24 cellular contexts compared by ENCODE assay signal in the genomic region with DNA sequence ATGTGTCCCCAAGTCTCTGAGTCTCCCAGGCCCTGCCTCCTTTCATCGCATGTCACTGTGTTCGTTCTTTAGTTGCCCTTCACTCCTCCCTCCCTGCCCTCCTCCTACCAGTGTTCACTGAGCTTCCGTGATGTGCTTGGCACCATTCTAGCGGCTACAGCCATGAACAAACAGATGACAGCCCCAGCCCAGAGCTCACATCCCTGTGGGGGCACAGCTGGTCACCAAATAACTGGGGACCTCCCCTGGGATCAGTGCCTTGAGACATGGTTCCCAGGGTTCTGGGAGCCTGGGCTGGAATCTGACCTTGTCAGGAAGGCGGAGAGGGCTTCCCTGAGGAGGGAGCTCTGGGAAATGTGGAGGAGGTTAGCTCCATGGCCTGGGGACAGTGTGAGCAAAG.
DNase-seq lines count a peak whose midpoint lies in the region; ATAC-seq and TF ChIP-seq lines count a peak whose summit lies in the region.
"Had no signal": no experiment of that assay in that cellular context is flagged by ENCODE, and none has a peak within 500 bp of the region (broad histone marks: within the 10 kb centered on the region; RNA-seq: fewer than 3 reads in every experiment).

No MANE protein-coding gene starts in this region.

- H3K4me3 ChIP-seq in sigmoid colon (no peak overlapping the region), left lung (no peak overlapping the region)
- H3K4me3 ChIP-seq: A549; BLaER1 treated with 17β-estradiol and CSF1 and Interleukin-3, amounts not matched to agents 10 nM and 100 nM; GM12878; GM23248 had no signal

- H3K36me3 Mint-ChIP-seq in nephron progenitor cell (ENCODE audit: low read depth) = no peaks in the 10 kb centered on the region
- H3K36me3 Mint-ChIP-seq: CD14-positive monocyte; CD8-positive, alpha-beta memory T cell had no signal

- no peak overlapping the region for H3K27ac Mint-ChIP-seq in nephron progenitor cell
- H3K27ac Mint-ChIP-seq: CD14-positive monocyte; CD4-positive, alpha-beta T cell; CD8-positive, alpha-beta memory T cell; H9 had no signal

- no peak for TF ChIP-seq EP300 in sigmoid colon (IDR thresholded peaks at IDR 0.05)

- no peak overlapping the region for H3K4me3 Mint-ChIP-seq in nephron progenitor cell
- H3K4me3 Mint-ChIP-seq: CD14-positive monocyte; CD4-positive, alpha-beta T cell; CD8-positive, alpha-beta memory T cell; H9 had no signal

- 73% methylated on average over 5 of the region's 5 CpGs for WGBS in sigmoid colon, 2 donors

- H3K27me3 Mint-ChIP-seq in nephron progenitor cell (ENCODE audit: low read depth, poor library complexity) = peaks cover 18% of the 10 kb centered on the region

- TF ChIP-seq POLR2A in sigmoid colon (IDR thresholded peaks at IDR 0.05) = no peak

- H3K4me1 Mint-ChIP-seq in nephron progenitor cell = no peaks in the 10 kb centered on the region
- H3K4me1 Mint-ChIP-seq: CD14-positive monocyte; CD8-positive, alpha-beta memory T cell had no signal

- ATAC-seq in left lung = no peak
- ATAC-seq: GM12878, HCT116 had no signal

- H3K4me1 ChIP-seq in sigmoid colon (no peaks in the 10 kb centered on the region), left lung (no peaks in the 10 kb centered on the region)
- H3K4me1 ChIP-seq: A549, BE2C had no signal

- intact Hi-C loops in sigmoid colon (cut with DNase I) (no loop called here), left lung (cut with DNase I) (no loop called here)

- H3K9me3 ChIP-seq in sigmoid colon (no peaks in the 10 kb centered on the region), left lung (peaks cover 0 to 5% of the 10 kb centered on the region in 2 donors)
- H3K9me3 ChIP-seq: A549, BE2C had no signal

- H3K27me3 ChIP-seq in sigmoid colon (no peaks in the 10 kb centered on the region), left lung (peaks cover 0 to 8% of the 10 kb centered on the region in 2 donors)
- H3K27me3 ChIP-seq: BE2C; BLaER1 treated with 17β-estradiol and CSF1 and Interleukin-3, amounts not matched to agents 10 nM and 100 nM had no signal

- DNase-seq in activated effector memory CD4-positive, alpha-beta T cell treated with anti-CD3 and anti-CD28 coated beads, Interleukin-2, amount 50 U/mL, for 16 hours = peak; percentile 58
- no peak for DNase-seq in activated effector memory CD4-positive, alpha-beta T cell treated with Interleukin-2 at 50 U/mL for 16 hours
- peak; percentile 27 for DNase-seq in islet precursor cell
- DNase-seq in sigmoid colon = peak; percentile 19
- DNase-seq in NCI-H2171 treated with DMSO at 0.1 percent for 48 hours (lab: John Stamatoyannopoulos, UW) = no peak
- no peak for DNase-seq in left lung
- no peak for DNase-seq in nephron progenitor cell
- DNase-seq: 8988T; ACHN; AML-193; BE2C; CD4-positive, alpha-beta T cell; CD8-positive, alpha-beta memory T cell; DMS 273 treated with DMSO at 0.1 percent for 48 hours; DMS79; EL; GDM1; GM23248; H9 had no signal

- H3K36me3 ChIP-seq in sigmoid colon (no peaks in the 10 kb centered on the region), left lung (no peaks in the 10 kb centered on the region)
- H3K36me3 ChIP-seq: BE2C; BLaER1 treated with 17β-estradiol and CSF1 and Interleukin-3, amounts not matched to agents 10 nM and 100 nM had no signal

- no peak overlapping the region for H3K27ac ChIP-seq in sigmoid colon
- no peak overlapping the region for H3K27ac ChIP-seq in left lung
- H3K27ac ChIP-seq: A549; BLaER1 treated with 17β-estradiol and CSF1 and Interleukin-3, amounts not matched to agents 10 nM and 100 nM; GM23248 had no signal

- peaks cover 2% of the 10 kb centered on the region for H3K9me3 Mint-ChIP-seq in nephron progenitor cell
- H3K9me3 Mint-ChIP-seq: CD4-positive, alpha-beta T cell had no signal

- TF ChIP-seq CTCF in sigmoid colon (IDR thresholded peaks at IDR 0.05) = no peak
- no peak for TF ChIP-seq CTCF in left lung (IDR thresholded peaks at IDR 0.05)
- TF ChIP-seq CTCF in nephron progenitor cell (IDR thresholded peaks at IDR 0.05) = no peak

Comparison
In these comparisons a context has a peak if more than half of its experiments do, and no peak if none do; other contexts are left out.
1. DNase-seq: peak in activated effector memory CD4-positive, alpha-beta T cell treated with anti-CD3 and anti-CD28 coated beads, Interleukin-2, amount 50 U/mL, for 16 hours (single experiment), islet precursor cell (single experiment) and sigmoid colon (single experiment); none in activated effector memory CD4-positive, alpha-beta T cell treated with Interleukin-2 at 50 U/mL for 16 hours (single experiment), NCI-H2171 treated with DMSO at 0.1 percent for 48 hours (single experiment), left lung (0 of 2) and nephron progenitor cell (single experiment).